13 cellular contexts compared by ENCODE assay signal in the genomic region with DNA sequence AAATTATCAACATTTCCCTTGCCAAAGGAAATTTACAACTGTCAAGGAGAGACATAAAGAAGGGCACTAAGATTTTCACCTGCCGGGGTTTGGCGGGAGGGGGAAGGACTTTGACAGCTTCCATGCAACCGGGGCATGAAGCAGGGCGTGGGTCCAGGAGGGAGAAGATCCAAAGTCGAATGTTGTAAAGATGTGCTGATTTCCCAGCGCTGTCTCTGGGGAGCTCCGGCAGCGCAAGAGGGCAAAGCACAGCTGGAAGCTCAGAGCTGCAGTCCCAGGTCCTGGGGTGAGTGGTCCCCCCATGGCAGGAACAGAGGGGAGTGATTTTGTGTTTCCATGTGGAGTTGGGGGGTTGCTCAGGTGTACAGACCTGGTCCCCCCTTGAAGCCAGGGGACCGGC. TPM values are rescaled to one million over a fixed set of nuclear protein-coding genes. Genes with fewer than 3 reads are reported as not detected.
"Had no signal": no experiment of that assay in that cellular context is flagged by ENCODE, and none has a peak within 500 bp of the region (broad histone marks: within the 10 kb centered on the region; RNA-seq: fewer than 3 reads in every experiment).

A gene (plus strand): TSS at position 198 of the 400 bp plus-strand sequence. CDS start 5,003 bp downstream, outside the sequence.

- H3K27me3 Mint-ChIP-seq: activated CD4-positive, alpha-beta T cell treated with anti-CD3 and anti-CD28 coated beads, Interleukin-2, amount 10 ng/mL, durations not matched to agents 7 days and 5 days; central memory CD8-positive, alpha-beta T cell; memory B cell had no signal

- H3K4me1 ChIP-seq: body of pancreas had no signal

- H3K36me3 ChIP-seq: upper lobe of left lung had no signal

- H3K4me3 ChIP-seq: body of pancreas, upper lobe of left lung had no signal

- ATAC-seq: body of pancreas, right cardiac atrium had no signal

- H3K9me3 ChIP-seq: body of pancreas, upper lobe of left lung had no signal

- H3K4me1 Mint-ChIP-seq: activated B cell treated with CpG ODN at 0.5 μM for 24 hours; activated CD4-positive, alpha-beta T cell treated with anti-CD3 and anti-CD28 coated beads, Interleukin-2, amount 10 ng/mL, durations not matched to agents 7 days and 5 days; central memory CD8-positive, alpha-beta T cell; memory B cell had no signal

- H3K9me3 Mint-ChIP-seq: activated B cell treated with CpG ODN at 0.5 μM for 24 hours; activated CD4-positive, alpha-beta T cell treated with anti-CD3 and anti-CD28 coated beads, Interleukin-2, amount 10 ng/mL, durations not matched to agents 7 days and 5 days; central memory CD8-positive, alpha-beta T cell; dendritic cell treated with granulocyte-macrophage colony-stimulating factor and Interleukin-4, amounts not matched to agents 40 ng/mL and 50 ng/mL, for 4 days; memory B cell had no signal

- H3K4me3 Mint-ChIP-seq: activated B cell treated with CpG ODN at 0.5 μM for 24 hours; activated CD4-positive, alpha-beta T cell treated with anti-CD3 and anti-CD28 coated beads, Interleukin-2, amount 10 ng/mL, durations not matched to agents 7 days and 5 days; central memory CD8-positive, alpha-beta T cell; dendritic cell treated with granulocyte-macrophage colony-stimulating factor and Interleukin-4, amounts not matched to agents 40 ng/mL and 50 ng/mL, for 4 days; memory B cell had no signal

- H3K27ac Mint-ChIP-seq: activated B cell treated with CpG ODN at 0.5 μM for 24 hours; activated CD4-positive, alpha-beta T cell treated with anti-CD3 and anti-CD28 coated beads, Interleukin-2, amount 10 ng/mL, durations not matched to agents 7 days and 5 days; dendritic cell treated with granulocyte-macrophage colony-stimulating factor and Interleukin-4, amounts not matched to agents 40 ng/mL and 50 ng/mL, for 4 days; memory B cell had no signal

- DNase-seq: activated B cell treated with CpG ODN at 0.5 μM for 24 hours; activated CD4-positive, alpha-beta T cell treated with anti-CD3 and anti-CD28 coated beads, Interleukin-2, amount 10 ng/mL, durations not matched to agents 7 days and 5 days; activated CD8-positive, alpha-beta memory T cell treated with anti-CD3 and anti-CD28 coated beads for 24 hours; activated naive CD4-positive, alpha-beta T cell treated with Interleukin-2 at 50 U/mL for 16 hours; body of pancreas; erythroblast; right cardiac atrium; stimulated activated naive CD4-positive, alpha-beta T cell; substantia nigra; upper lobe of left lung had no signal

- H3K36me3 Mint-ChIP-seq: memory B cell had no signal

- H3K27me3 ChIP-seq: body of pancreas, upper lobe of left lung had no signal

- H3K27ac ChIP-seq: body of pancreas, upper lobe of left lung had no signal

RNA-seq across cellular contexts. Expression of the gene that starts here (rescaled TPM):
- total RNA-seq: activated B cell treated with CpG ODN at 0.5 μM for 24 hours; activated CD4-positive, alpha-beta T cell treated with anti-CD3 and anti-CD28 coated beads, Interleukin-2, amount 10 ng/mL, durations not matched to agents 7 days and 5 days; body of pancreas; right cardiac atrium; upper lobe of left lung had no signal
- polyA plus RNA-seq: right cardiac atrium had no signal
